4 cellular contexts compared by ENCODE assay signal in the genomic region with DNA sequence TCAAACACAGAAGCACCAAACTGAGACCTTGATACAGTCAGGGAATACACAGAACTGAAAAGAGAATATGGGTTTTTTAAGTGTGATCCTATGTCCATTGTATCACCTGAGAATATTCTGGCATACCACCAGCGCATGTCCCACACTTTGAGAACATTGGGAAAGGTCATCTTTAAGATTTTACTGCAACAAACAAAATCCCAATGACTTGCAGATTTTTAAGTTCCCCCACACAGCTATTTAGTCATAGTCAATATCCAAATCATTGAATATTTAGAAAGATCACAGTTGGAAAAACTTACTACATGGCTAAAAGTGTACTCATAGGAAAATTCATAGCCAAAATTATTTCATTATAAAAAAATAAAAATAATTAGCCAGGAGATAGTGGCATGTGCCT.
A peak's percentile ranks its signal among the peaks of the same experiment; 100 is the strongest.
TF ChIP-seq lines count a peak whose summit lies in the region.

No MANE protein-coding gene starts in this region.

TF ChIP-seq in HepG2, 621 proteins besides CTCF, POLR2A, EP300 and RAD21:
- TF ChIP-seq ZNF589 (CRISPR knock-in tag; conservative IDR thresholded peaks at IDR 0.05) = no peak
- peak; percentile 66 for TF ChIP-seq NFE2L2 (IDR thresholded peaks at IDR 0.05; ENCODE audit: low read length)

TF ChIP-seq in A549, 52 proteins besides CTCF, POLR2A, EP300 and RAD21:
- TF ChIP-seq GATA3 (IDR thresholded peaks at IDR 0.05; ENCODE audit: borderline replicate concordance) (no peak), FOSL2 (IDR thresholded peaks at IDR 0.05) (no peak), FOSL2 (CRISPR knock-in tag; IDR thresholded peaks at IDR 0.05) (no peak), PBX3 (IDR thresholded peaks at IDR 0.05) (no peak), MAFK (IDR thresholded peaks at IDR 0.05; ENCODE audit: partially characterized antibody) (peak; percentile 41), CHD2 (IDR thresholded peaks at IDR 0.05; ENCODE audit: low read length, partially characterized antibody) (no peak), NFE2L2 (conservative IDR thresholded peaks at IDR 0.05; ENCODE audit: low read length) (peak; percentile 75), MYC (IDR thresholded peaks at IDR 0.05; ENCODE audit: borderline replicate concordance, low read length) (no peak), EHMT2 (IDR thresholded peaks at IDR 0.05; ENCODE audit: low read depth) (no peak)

TF ChIP-seq in IMR-90, 13 proteins besides CTCF, POLR2A, EP300 and RAD21:
- TF ChIP-seq SMC3 (IDR thresholded peaks at IDR 0.05; ENCODE audit: low read depth, low read length) (no peak), NFE2L2 (IDR thresholded peaks at IDR 0.05; ENCODE audit: low read depth, low read length) (peak; percentile 55; the same call in 1 of the 2 replicates)

TF ChIP-seq in K562, 482 proteins besides CTCF, POLR2A, EP300 and RAD21:
- TF ChIP-seq NCOA1 (IDR thresholded peaks at IDR 0.05; ENCODE audit: low read depth) (no peak), NFE2L1 (tag; IDR thresholded peaks at IDR 0.05; ENCODE audit: borderline replicate concordance, low read depth) (peak; percentile 10; the same call in 1 of the 2 replicates), C11orf30 (IDR thresholded peaks at IDR 0.05; ENCODE audit: low read depth) (0 out of 2 replicates have a peak, but pooled peaks have one; percentile 6), FOSL1 (tag; conservative IDR thresholded peaks at IDR 0.05) (no peak), CC2D1A (IDR thresholded peaks at IDR 0.05) (no peak), MAFG (tag; conservative IDR thresholded peaks at IDR 0.05) (peak; percentile 36; the same call in 1 of the 2 replicates)
- TF ChIP-seq, protein P1, sequence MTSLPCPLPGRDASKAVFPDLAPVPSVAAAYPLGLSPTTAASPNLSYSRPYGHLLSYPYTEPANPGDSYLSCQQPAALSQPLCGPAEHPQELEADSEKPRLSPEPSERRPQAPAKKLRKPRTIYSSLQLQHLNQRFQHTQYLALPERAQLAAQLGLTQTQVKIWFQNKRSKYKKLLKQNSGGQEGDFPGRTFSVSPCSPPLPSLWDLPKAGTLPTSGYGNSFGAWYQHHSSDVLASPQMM (CRISPR knock-in tag; IDR thresholded peaks at IDR 0.05) = no peak
- TF ChIP-seq, protein P2, sequence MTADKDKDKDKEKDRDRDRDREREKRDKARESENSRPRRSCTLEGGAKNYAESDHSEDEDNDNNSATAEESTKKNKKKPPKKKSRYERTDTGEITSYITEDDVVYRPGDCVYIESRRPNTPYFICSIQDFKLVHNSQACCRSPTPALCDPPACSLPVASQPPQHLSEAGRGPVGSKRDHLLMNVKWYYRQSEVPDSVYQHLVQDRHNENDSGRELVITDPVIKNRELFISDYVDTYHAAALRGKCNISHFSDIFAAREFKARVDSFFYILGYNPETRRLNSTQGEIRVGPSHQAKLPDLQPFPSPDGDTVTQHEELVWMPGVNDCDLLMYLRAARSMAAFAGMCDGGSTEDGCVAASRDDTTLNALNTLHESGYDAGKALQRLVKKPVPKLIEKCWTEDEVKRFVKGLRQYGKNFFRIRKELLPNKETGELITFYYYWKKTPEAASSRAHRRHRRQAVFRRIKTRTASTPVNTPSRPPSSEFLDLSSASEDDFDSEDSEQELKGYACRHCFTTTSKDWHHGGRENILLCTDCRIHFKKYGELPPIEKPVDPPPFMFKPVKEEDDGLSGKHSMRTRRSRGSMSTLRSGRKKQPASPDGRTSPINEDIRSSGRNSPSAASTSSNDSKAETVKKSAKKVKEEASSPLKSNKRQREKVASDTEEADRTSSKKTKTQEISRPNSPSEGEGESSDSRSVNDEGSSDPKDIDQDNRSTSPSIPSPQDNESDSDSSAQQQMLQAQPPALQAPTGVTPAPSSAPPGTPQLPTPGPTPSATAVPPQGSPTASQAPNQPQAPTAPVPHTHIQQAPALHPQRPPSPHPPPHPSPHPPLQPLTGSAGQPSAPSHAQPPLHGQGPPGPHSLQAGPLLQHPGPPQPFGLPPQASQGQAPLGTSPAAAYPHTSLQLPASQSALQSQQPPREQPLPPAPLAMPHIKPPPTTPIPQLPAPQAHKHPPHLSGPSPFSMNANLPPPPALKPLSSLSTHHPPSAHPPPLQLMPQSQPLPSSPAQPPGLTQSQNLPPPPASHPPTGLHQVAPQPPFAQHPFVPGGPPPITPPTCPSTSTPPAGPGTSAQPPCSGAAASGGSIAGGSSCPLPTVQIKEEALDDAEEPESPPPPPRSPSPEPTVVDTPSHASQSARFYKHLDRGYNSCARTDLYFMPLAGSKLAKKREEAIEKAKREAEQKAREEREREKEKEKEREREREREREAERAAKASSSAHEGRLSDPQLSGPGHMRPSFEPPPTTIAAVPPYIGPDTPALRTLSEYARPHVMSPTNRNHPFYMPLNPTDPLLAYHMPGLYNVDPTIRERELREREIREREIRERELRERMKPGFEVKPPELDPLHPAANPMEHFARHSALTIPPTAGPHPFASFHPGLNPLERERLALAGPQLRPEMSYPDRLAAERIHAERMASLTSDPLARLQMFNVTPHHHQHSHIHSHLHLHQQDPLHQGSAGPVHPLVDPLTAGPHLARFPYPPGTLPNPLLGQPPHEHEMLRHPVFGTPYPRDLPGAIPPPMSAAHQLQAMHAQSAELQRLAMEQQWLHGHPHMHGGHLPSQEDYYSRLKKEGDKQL (CRISPR knock-in tag; IDR thresholded peaks at IDR 0.05; ENCODE audit: borderline replicate concordance) = no peak
TF ChIP-seq in K562: peak in this region for 3.
